ENCODE assay signal across 1 cellular context in genomic region chr12:47779301-47779942, GRCh38.
TF ChIP-seq lines count a peak whose summit lies in the region.

No MANE protein-coding gene starts in this region.

TF ChIP-seq in HepG2, 621 proteins besides CTCF, POLR2A, EP300 and RAD21 (continued from another document and continues in another):
- TF ChIP-seq, protein P1, sequence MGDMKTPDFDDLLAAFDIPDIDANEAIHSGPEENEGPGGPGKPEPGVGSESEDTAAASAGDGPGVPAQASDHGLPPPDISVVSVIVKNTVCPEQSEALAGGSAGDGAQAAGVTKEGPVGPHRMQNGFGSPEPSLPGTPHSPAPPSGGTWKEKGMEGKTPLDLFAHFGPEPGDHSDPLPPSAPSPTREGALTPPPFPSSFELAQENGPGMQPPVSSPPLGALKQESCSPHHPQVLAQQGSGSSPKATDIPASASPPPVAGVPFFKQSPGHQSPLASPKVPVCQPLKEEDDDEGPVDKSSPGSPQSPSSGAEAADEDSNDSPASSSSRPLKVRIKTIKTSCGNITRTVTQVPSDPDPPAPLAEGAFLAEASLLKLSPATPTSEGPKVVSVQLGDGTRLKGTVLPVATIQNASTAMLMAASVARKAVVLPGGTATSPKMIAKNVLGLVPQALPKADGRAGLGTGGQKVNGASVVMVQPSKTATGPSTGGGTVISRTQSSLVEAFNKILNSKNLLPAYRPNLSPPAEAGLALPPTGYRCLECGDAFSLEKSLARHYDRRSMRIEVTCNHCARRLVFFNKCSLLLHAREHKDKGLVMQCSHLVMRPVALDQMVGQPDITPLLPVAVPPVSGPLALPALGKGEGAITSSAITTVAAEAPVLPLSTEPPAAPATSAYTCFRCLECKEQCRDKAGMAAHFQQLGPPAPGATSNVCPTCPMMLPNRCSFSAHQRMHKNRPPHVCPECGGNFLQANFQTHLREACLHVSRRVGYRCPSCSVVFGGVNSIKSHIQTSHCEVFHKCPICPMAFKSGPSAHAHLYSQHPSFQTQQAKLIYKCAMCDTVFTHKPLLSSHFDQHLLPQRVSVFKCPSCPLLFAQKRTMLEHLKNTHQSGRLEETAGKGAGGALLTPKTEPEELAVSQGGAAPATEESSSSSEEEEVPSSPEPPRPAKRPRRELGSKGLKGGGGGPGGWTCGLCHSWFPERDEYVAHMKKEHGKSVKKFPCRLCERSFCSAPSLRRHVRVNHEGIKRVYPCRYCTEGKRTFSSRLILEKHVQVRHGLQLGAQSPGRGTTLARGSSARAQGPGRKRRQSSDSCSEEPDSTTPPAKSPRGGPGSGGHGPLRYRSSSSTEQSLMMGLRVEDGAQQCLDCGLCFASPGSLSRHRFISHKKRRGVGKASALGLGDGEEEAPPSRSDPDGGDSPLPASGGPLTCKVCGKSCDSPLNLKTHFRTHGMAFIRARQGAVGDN (CRISPR knock-in tag; IDR thresholded peaks at IDR 0.05), result no peak
- no peak for TF ChIP-seq ZNF331 (CRISPR knock-in tag; IDR thresholded peaks at IDR 0.05)
- peak; percentile 90 for TF ChIP-seq ELF3 (CRISPR knock-in tag; IDR thresholded peaks at IDR 0.05)
- no peak for TF ChIP-seq ZNF296 (CRISPR knock-in tag; conservative IDR thresholded peaks at IDR 0.05)
- no peak for TF ChIP-seq REXO4 (CRISPR knock-in tag; IDR thresholded peaks at IDR 0.05; ENCODE audit: borderline replicate concordance)
- TF ChIP-seq SP2 (CRISPR knock-in tag; IDR thresholded peaks at IDR 0.05), result no peak
- no peak for TF ChIP-seq CBX5 (CRISPR knock-in tag; IDR thresholded peaks at IDR 0.05; ENCODE audit: borderline replicate concordance)
- no peak for TF ChIP-seq SMAD1 (CRISPR knock-in tag; IDR thresholded peaks at IDR 0.05; ENCODE audit: borderline replicate concordance, low read depth)
- TF ChIP-seq ZNF431 (CRISPR knock-in tag; IDR thresholded peaks at IDR 0.05; ENCODE audit: borderline replicate concordance, low read depth), result no peak
- no peak for TF ChIP-seq ZNF713 (CRISPR knock-in tag; IDR thresholded peaks at IDR 0.05)
- no peak for TF ChIP-seq TFE3 (CRISPR knock-in tag; IDR thresholded peaks at IDR 0.05)
- no peak for TF ChIP-seq ZNF484 (CRISPR knock-in tag; IDR thresholded peaks at IDR 0.05; ENCODE audit: borderline replicate concordance, low read depth)
- no peak for TF ChIP-seq ZNF704 (CRISPR knock-in tag; IDR thresholded peaks at IDR 0.05; ENCODE audit: borderline replicate concordance)
- TF ChIP-seq HMGA1 (CRISPR knock-in tag; conservative IDR thresholded peaks at IDR 0.05), result no peak
- no peak for TF ChIP-seq SCMH1 (CRISPR knock-in tag; IDR thresholded peaks at IDR 0.05; ENCODE audit: borderline replicate concordance)
- TF ChIP-seq ZNF260 (CRISPR knock-in tag; IDR thresholded peaks at IDR 0.05; ENCODE audit: borderline replicate concordance, low read depth), result no peak
- TF ChIP-seq STAT5B (CRISPR knock-in tag; IDR thresholded peaks at IDR 0.05), result no peak
- no peak for TF ChIP-seq FOXM1 (CRISPR knock-in tag; IDR thresholded peaks at IDR 0.05)
- TF ChIP-seq ZNF234 (CRISPR knock-in tag; conservative IDR thresholded peaks at IDR 0.05), result no peak
- no peak for TF ChIP-seq NKX3-1 (CRISPR knock-in tag; IDR thresholded peaks at IDR 0.05)
- no peak for TF ChIP-seq ZNF749 (CRISPR knock-in tag; IDR thresholded peaks at IDR 0.05; ENCODE audit: borderline replicate concordance)
- TF ChIP-seq, protein P2, sequence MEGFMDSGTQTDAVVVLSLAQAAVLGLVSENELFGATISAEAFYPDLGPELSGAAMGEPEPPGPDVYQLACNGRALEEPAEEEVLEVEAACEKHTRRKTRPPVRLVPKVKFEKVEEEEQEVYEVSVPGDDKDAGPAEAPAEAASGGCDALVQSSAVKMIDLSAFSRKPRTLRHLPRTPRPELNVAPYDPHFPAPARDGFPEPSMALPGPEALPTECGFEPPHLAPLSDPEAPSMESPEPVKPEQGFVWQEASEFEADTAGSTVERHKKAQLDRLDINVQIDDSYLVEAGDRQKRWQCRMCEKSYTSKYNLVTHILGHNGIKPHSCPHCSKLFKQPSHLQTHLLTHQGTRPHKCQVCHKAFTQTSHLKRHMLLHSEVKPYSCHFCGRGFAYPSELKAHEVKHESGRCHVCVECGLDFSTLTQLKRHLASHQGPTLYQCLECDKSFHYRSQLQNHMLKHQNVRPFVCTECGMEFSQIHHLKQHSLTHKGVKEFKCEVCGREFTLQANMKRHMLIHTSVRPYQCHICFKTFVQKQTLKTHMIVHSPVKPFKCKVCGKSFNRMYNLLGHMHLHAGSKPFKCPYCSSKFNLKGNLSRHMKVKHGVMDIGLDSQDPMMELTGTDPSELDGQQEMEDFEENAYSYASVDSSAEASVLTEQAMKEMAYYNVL (CRISPR knock-in tag; IDR thresholded peaks at IDR 0.05; ENCODE audit: borderline replicate concordance), result no peak
- TF ChIP-seq MAFK (conservative IDR thresholded peaks at IDR 0.05 in 1 of 2, IDR thresholded peaks at IDR 0.05 in 1 of 2; ENCODE audit: low read length in 2 of 2), result no peak
- TF ChIP-seq NFRKB (IDR thresholded peaks at IDR 0.05), result no peak
- TF ChIP-seq SNAPC2 (CRISPR knock-in tag; IDR thresholded peaks at IDR 0.05), result no peak
- no peak for TF ChIP-seq ARHGAP35 (CRISPR knock-in tag; IDR thresholded peaks at IDR 0.05; ENCODE audit: borderline replicate concordance)
- no peak for TF ChIP-seq HDAC2 (CRISPR knock-in tag; IDR thresholded peaks at IDR 0.05)
- TF ChIP-seq ZNF33A (CRISPR knock-in tag; IDR thresholded peaks at IDR 0.05; ENCODE audit: borderline replicate concordance), result no peak
- no peak for TF ChIP-seq ZFYVE20 (CRISPR knock-in tag; IDR thresholded peaks at IDR 0.05; ENCODE audit: borderline replicate concordance, low read depth)
- TF ChIP-seq STAT6 (CRISPR knock-in tag; IDR thresholded peaks at IDR 0.05; ENCODE audit: borderline replicate concordance), result no peak
- TF ChIP-seq MXI1 (IDR thresholded peaks at IDR 0.05; ENCODE audit: borderline replicate concordance, low read depth, low read length), result no peak
- peak; percentile 78 for TF ChIP-seq XRCC5 (optimal IDR thresholded peaks at IDR 0.05; ENCODE audit: low read length)
- TF ChIP-seq HMG20B (CRISPR knock-in tag; conservative IDR thresholded peaks at IDR 0.05), result no peak
- TF ChIP-seq ZNF124 (CRISPR knock-in tag; IDR thresholded peaks at IDR 0.05), result no peak
- TF ChIP-seq, protein P3, sequence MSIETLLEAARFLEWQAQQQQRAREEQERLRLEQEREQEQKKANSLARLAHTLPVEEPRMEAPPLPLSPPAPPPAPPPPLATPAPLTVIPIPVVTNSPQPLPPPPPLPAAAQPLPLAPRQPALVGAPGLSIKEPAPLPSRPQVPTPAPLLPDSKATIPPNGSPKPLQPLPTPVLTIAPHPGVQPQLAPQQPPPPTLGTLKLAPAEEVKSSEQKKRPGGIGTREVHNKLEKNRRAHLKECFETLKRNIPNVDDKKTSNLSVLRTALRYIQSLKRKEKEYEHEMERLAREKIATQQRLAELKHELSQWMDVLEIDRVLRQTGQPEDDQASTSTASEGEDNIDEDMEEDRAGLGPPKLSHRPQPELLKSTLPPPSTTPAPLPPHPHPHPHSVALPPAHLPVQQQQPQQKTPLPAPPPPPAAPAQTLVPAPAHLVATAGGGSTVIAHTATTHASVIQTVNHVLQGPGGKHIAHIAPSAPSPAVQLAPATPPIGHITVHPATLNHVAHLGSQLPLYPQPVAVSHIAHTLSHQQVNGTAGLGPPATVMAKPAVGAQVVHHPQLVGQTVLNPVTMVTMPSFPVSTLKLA (IDR thresholded peaks at IDR 0.05), result no peak
- no peak for TF ChIP-seq ARID2 (CRISPR knock-in tag; IDR thresholded peaks at IDR 0.05; ENCODE audit: borderline replicate concordance)
- no peak for TF ChIP-seq ATF1 (CRISPR knock-in tag; IDR thresholded peaks at IDR 0.05)
- TF ChIP-seq, protein P4, sequence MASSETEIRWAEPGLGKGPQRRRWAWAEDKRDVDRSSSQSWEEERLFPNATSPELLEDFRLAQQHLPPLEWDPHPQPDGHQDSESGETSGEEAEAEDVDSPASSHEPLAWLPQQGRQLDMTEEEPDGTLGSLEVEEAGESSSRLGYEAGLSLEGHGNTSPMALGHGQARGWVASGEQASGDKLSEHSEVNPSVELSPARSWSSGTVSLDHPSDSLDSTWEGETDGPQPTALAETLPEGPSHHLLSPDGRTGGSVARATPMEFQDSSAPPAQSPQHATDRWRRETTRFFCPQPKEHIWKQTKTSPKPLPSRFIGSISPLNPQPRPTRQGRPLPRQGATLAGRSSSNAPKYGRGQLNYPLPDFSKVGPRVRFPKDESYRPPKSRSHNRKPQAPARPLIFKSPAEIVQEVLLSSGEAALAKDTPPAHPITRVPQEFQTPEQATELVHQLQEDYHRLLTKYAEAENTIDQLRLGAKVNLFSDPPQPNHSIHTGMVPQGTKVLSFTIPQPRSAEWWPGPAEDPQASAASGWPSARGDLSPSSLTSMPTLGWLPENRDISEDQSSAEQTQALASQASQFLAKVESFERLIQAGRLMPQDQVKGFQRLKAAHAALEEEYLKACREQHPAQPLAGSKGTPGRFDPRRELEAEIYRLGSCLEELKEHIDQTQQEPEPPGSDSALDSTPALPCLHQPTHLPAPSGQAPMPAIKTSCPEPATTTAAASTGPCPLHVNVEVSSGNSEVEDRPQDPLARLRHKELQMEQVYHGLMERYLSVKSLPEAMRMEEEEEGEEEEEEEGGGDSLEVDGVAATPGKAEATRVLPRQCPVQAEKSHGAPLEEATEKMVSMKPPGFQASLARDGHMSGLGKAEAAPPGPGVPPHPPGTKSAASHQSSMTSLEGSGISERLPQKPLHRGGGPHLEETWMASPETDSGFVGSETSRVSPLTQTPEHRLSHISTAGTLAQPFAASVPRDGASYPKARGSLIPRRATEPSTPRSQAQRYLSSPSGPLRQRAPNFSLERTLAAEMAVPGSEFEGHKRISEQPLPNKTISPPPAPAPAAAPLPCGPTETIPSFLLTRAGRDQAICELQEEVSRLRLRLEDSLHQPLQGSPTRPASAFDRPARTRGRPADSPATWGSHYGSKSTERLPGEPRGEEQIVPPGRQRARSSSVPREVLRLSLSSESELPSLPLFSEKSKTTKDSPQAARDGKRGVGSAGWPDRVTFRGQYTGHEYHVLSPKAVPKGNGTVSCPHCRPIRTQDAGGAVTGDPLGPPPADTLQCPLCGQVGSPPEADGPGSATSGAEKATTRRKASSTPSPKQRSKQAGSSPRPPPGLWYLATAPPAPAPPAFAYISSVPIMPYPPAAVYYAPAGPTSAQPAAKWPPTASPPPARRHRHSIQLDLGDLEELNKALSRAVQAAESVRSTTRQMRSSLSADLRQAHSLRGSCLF (CRISPR knock-in tag; IDR thresholded peaks at IDR 0.05; ENCODE audit: borderline replicate concordance), result no peak
- TF ChIP-seq GLI4 (CRISPR knock-in tag; IDR thresholded peaks at IDR 0.05; ENCODE audit: borderline replicate concordance), result no peak
- no peak for TF ChIP-seq ZNF589 (CRISPR knock-in tag; conservative IDR thresholded peaks at IDR 0.05)
- TF ChIP-seq NR1H2 (CRISPR knock-in tag; IDR thresholded peaks at IDR 0.05; ENCODE audit: borderline replicate concordance, low read depth), result no peak
- no peak for TF ChIP-seq HDAC6 (IDR thresholded peaks at IDR 0.05; ENCODE audit: low read depth, low read length)
- no peak for TF ChIP-seq ZNF879 (CRISPR knock-in tag; IDR thresholded peaks at IDR 0.05)
- TF ChIP-seq SRF (IDR thresholded peaks at IDR 0.05; ENCODE audit: low read depth, low read length), result no peak
- TF ChIP-seq, protein P5, sequence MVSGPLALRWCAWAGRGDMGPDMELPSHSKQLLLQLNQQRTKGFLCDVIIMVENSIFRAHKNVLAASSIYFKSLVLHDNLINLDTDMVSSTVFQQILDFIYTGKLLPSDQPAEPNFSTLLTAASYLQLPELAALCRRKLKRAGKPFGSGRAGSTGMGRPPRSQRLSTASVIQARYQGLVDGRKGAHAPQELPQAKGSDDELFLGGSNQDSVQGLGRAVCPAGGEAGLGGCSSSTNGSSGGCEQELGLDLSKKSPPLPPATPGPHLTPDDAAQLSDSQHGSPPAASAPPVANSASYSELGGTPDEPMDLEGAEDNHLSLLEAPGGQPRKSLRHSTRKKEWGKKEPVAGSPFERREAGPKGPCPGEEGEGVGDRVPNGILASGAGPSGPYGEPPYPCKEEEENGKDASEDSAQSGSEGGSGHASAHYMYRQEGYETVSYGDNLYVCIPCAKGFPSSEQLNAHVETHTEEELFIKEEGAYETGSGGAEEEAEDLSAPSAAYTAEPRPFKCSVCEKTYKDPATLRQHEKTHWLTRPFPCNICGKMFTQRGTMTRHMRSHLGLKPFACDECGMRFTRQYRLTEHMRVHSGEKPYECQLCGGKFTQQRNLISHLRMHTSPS (CRISPR knock-in tag; IDR thresholded peaks at IDR 0.05; ENCODE audit: low read depth), result no peak
- TF ChIP-seq HNRNPLL (IDR thresholded peaks at IDR 0.05; ENCODE audit: low read depth, low read length, poor library complexity, severe bottlenecking), result no peak
- no peak for TF ChIP-seq ZBTB42 (CRISPR knock-in tag; IDR thresholded peaks at IDR 0.05)
- 0 out of 4 replicates have a peak, but pooled peaks of 1 of the 2 experiments have one; percentile 41 for TF ChIP-seq KLF16 (CRISPR knock-in tag; IDR thresholded peaks at IDR 0.05)
